ENCODE assay signal across 1 cellular context in genomic region chr17:27526603-27527002, GRCh38.
TF ChIP-seq lines count a peak whose summit lies in the region.

No MANE protein-coding gene starts in this region.

TF ChIP-seq in K562, 482 proteins besides CTCF, POLR2A, EP300 and RAD21 (continued from another document and continues in another):
- TF ChIP-seq MBD2 (IDR thresholded peaks at IDR 0.05; ENCODE audit: borderline replicate concordance, low read depth) (no peak), SREBF2 (CRISPR knock-in tag; IDR thresholded peaks at IDR 0.05) (no peak), PHB (CRISPR knock-in tag; IDR thresholded peaks at IDR 0.05) (no peak), THAP12 (CRISPR knock-in tag; IDR thresholded peaks at IDR 0.05) (no peak), FOXA3 (CRISPR knock-in tag; conservative IDR thresholded peaks at IDR 0.05 in 1 of 2, IDR thresholded peaks at IDR 0.05 in 1 of 2) (no peak), ZBTB17 (CRISPR knock-in tag; IDR thresholded peaks at IDR 0.05) (no peak), HIVEP1 (CRISPR knock-in tag; IDR thresholded peaks at IDR 0.05) (no peak), SMARCA5 (IDR thresholded peaks at IDR 0.05) (no peak), MTA3 (IDR thresholded peaks at IDR 0.05; ENCODE audit: borderline replicate concordance) (no peak), TGIF2 (CRISPR knock-in tag; IDR thresholded peaks at IDR 0.05) (no peak), HDAC1 (IDR thresholded peaks at IDR 0.05) (peak in 1 of 2 experiments; percentile 93; a peak in 2 of 4 replicates), KLF16 (IDR thresholded peaks at IDR 0.05) (no peak), POLR2G (IDR thresholded peaks at IDR 0.05; ENCODE audit: low read depth, low read length) (no peak), GATAD2B (IDR thresholded peaks at IDR 0.05; ENCODE audit: borderline replicate concordance) (no peak), ZFP30 (CRISPR knock-in tag; IDR thresholded peaks at IDR 0.05; ENCODE audit: borderline replicate concordance) (no peak), RNF2 (IDR thresholded peaks at IDR 0.05) (0 out of 2 replicates have a peak, but pooled peaks have one; percentile 18), TBP (optimal IDR thresholded peaks at IDR 0.05; ENCODE audit: low read depth, low read length) (no peak), PHTF2 (CRISPR knock-in tag; IDR thresholded peaks at IDR 0.05) (no peak), ZBTB9 (CRISPR knock-in tag; IDR thresholded peaks at IDR 0.05) (no peak), ZNF445 (CRISPR knock-in tag; IDR thresholded peaks at IDR 0.05; ENCODE audit: low read depth) (no peak), CXXC5 (CRISPR knock-in tag; IDR thresholded peaks at IDR 0.05) (peak; percentile 62), ZNF77 (CRISPR knock-in tag; IDR thresholded peaks at IDR 0.05) (no peak), ZKSCAN3 (CRISPR knock-in tag; IDR thresholded peaks at IDR 0.05) (no peak), CREBBP (IDR thresholded peaks at IDR 0.05; ENCODE audit: low read depth, low read length) (no peak), SLC30A9 (CRISPR knock-in tag; IDR thresholded peaks at IDR 0.05) (no peak), SPI1 (IDR thresholded peaks at IDR 0.05; ENCODE audit: borderline replicate concordance, low read depth, low read length) (peak; percentile 40; the same call in 1 of the 2 replicates), NONO (IDR thresholded peaks at IDR 0.05; ENCODE audit: low read depth in 2 of 2, low read length in 1 of 2) (no peak), KLF1 (tag; IDR thresholded peaks at IDR 0.05) (no peak), NCOA1 (IDR thresholded peaks at IDR 0.05; ENCODE audit: low read depth) (no peak), HDAC6 (IDR thresholded peaks at IDR 0.05; ENCODE audit: low read depth, low read length) (no peak), HNRNPL (IDR thresholded peaks at IDR 0.05; ENCODE audit: low read depth, low read length) (no peak), ZNF436 (CRISPR knock-in tag; IDR thresholded peaks at IDR 0.05) (no peak), ZNF707 (CRISPR knock-in tag; conservative IDR thresholded peaks at IDR 0.05) (no peak), POLR2B (IDR thresholded peaks at IDR 0.05; ENCODE audit: low read depth, partially characterized antibody) (peak; percentile 28), ZNF134 (CRISPR knock-in tag; conservative IDR thresholded peaks at IDR 0.05) (no peak), KHSRP (IDR thresholded peaks at IDR 0.05) (no peak), MYC (IDR thresholded peaks at IDR 0.05; ENCODE audit: low read depth, low read length) (peak; percentile 84), MYC (CRISPR knock-in tag; IDR thresholded peaks at IDR 0.05; ENCODE audit: borderline replicate concordance, low read depth) (no peak), FOXJ2 (tag; IDR thresholded peaks at IDR 0.05) (no peak), CSDE1 (IDR thresholded peaks at IDR 0.05) (no peak), FOXK1 (CRISPR knock-in tag; IDR thresholded peaks at IDR 0.05; ENCODE audit: borderline replicate concordance) (no peak), GABPB2 (CRISPR knock-in tag; conservative IDR thresholded peaks at IDR 0.05) (no peak), ZNF408 (CRISPR knock-in tag; IDR thresholded peaks at IDR 0.05; ENCODE audit: low read depth) (no peak), ZFP1 (CRISPR knock-in tag; IDR thresholded peaks at IDR 0.05) (no peak), MCM7 (IDR thresholded peaks at IDR 0.05) (no peak), ZNF197 (CRISPR knock-in tag; IDR thresholded peaks at IDR 0.05; ENCODE audit: low read depth) (no peak), NFE2 (IDR thresholded peaks at IDR 0.05; ENCODE audit: low read depth) (no peak), ZNF316 (IDR thresholded peaks at IDR 0.05) (no peak)
- TF ChIP-seq, protein P1, sequence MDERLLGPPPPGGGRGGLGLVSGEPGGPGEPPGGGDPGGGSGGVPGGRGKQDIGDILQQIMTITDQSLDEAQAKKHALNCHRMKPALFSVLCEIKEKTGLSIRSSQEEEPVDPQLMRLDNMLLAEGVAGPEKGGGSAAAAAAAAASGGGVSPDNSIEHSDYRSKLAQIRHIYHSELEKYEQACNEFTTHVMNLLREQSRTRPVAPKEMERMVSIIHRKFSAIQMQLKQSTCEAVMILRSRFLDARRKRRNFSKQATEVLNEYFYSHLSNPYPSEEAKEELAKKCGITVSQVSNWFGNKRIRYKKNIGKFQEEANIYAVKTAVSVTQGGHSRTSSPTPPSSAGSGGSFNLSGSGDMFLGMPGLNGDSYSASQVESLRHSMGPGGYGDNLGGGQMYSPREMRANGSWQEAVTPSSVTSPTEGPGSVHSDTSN (CRISPR knock-in tag; IDR thresholded peaks at IDR 0.05; ENCODE audit: low read depth), result no peak
- TF ChIP-seq, protein P1 (tag; conservative IDR thresholded peaks at IDR 0.05; ENCODE audit: low read depth), result no peak
- TF ChIP-seq, protein P2, sequence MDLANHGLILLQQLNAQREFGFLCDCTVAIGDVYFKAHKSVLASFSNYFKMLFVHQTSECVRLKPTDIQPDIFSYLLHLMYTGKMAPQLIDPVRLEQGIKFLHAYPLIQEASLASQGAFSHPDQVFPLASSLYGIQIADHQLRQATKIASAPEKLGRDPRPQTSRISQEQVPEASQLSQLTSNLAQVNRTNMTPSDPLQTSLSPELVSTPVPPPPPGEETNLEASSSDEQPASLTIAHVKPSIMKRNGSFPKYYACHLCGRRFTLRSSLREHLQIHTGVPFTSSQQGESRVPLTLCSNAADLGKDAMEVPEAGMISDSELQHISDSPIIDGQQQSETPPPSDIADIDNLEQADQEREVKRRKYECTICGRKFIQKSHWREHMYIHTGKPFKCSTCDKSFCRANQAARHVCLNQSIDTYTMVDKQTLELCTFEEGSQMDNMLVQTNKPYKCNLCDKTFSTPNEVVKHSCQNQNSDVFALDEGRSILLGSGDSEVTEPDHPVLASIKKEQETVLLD (IDR thresholded peaks at IDR 0.05), result no peak
- TF ChIP-seq, protein P3, sequence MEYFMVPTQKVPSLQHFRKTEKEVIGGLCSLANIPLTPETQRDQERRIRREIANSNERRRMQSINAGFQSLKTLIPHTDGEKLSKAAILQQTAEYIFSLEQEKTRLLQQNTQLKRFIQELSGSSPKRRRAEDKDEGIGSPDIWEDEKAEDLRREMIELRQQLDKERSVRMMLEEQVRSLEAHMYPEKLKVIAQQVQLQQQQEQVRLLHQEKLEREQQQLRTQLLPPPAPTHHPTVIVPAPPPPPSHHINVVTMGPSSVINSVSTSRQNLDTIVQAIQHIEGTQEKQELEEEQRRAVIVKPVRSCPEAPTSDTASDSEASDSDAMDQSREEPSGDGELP (CRISPR knock-in tag; IDR thresholded peaks at IDR 0.05; ENCODE audit: borderline replicate concordance), result no peak; the same call in 1 of the 2 replicates
- TF ChIP-seq, protein P4, sequence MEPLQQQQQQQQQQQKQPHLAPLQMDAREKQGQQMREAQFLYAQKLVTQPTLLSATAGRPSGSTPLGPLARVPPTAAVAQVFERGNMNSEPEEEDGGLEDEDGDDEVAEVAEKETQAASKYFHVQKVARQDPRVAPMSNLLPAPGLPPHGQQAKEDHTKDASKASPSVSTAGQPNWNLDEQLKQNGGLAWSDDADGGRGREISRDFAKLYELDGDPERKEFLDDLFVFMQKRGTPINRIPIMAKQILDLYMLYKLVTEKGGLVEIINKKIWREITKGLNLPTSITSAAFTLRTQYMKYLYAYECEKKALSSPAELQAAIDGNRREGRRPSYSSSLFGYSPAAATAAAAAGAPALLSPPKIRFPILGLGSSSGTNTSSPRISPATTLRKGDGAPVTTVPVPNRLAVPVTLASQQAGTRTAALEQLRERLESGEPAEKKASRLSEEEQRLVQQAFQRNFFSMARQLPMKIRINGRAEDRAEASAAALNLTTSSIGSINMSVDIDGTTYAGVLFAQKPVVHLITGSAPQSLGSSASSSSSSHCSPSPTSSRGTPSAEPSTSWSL (CRISPR knock-in tag; IDR thresholded peaks at IDR 0.05; ENCODE audit: borderline replicate concordance), result no peak
- TF ChIP-seq, protein P5, sequence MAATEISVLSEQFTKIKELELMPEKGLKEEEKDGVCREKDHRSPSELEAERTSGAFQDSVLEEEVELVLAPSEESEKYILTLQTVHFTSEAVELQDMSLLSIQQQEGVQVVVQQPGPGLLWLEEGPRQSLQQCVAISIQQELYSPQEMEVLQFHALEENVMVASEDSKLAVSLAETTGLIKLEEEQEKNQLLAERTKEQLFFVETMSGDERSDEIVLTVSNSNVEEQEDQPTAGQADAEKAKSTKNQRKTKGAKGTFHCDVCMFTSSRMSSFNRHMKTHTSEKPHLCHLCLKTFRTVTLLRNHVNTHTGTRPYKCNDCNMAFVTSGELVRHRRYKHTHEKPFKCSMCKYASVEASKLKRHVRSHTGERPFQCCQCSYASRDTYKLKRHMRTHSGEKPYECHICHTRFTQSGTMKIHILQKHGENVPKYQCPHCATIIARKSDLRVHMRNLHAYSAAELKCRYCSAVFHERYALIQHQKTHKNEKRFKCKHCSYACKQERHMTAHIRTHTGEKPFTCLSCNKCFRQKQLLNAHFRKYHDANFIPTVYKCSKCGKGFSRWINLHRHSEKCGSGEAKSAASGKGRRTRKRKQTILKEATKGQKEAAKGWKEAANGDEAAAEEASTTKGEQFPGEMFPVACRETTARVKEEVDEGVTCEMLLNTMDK (IDR thresholded peaks at IDR 0.05; ENCODE audit: borderline replicate concordance, insufficient read depth, low read depth, low read length, poor library complexity, severe bottlenecking), result no peak
- TF ChIP-seq, protein P6, sequence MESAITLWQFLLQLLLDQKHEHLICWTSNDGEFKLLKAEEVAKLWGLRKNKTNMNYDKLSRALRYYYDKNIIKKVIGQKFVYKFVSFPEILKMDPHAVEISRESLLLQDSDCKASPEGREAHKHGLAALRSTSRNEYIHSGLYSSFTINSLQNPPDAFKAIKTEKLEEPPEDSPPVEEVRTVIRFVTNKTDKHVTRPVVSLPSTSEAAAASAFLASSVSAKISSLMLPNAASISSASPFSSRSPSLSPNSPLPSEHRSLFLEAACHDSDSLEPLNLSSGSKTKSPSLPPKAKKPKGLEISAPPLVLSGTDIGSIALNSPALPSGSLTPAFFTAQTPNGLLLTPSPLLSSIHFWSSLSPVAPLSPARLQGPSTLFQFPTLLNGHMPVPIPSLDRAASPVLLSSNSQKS (CRISPR knock-in tag; IDR thresholded peaks at IDR 0.05), result no peak
- TF ChIP-seq, protein P7, sequence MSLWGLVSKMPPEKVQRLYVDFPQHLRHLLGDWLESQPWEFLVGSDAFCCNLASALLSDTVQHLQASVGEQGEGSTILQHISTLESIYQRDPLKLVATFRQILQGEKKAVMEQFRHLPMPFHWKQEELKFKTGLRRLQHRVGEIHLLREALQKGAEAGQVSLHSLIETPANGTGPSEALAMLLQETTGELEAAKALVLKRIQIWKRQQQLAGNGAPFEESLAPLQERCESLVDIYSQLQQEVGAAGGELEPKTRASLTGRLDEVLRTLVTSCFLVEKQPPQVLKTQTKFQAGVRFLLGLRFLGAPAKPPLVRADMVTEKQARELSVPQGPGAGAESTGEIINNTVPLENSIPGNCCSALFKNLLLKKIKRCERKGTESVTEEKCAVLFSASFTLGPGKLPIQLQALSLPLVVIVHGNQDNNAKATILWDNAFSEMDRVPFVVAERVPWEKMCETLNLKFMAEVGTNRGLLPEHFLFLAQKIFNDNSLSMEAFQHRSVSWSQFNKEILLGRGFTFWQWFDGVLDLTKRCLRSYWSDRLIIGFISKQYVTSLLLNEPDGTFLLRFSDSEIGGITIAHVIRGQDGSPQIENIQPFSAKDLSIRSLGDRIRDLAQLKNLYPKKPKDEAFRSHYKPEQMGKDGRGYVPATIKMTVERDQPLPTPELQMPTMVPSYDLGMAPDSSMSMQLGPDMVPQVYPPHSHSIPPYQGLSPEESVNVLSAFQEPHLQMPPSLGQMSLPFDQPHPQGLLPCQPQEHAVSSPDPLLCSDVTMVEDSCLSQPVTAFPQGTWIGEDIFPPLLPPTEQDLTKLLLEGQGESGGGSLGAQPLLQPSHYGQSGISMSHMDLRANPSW (CRISPR knock-in tag; IDR thresholded peaks at IDR 0.05), result no peak
